Comparison of ENCODE assay signal across 8 cellular contexts in the genomic region with DNA sequence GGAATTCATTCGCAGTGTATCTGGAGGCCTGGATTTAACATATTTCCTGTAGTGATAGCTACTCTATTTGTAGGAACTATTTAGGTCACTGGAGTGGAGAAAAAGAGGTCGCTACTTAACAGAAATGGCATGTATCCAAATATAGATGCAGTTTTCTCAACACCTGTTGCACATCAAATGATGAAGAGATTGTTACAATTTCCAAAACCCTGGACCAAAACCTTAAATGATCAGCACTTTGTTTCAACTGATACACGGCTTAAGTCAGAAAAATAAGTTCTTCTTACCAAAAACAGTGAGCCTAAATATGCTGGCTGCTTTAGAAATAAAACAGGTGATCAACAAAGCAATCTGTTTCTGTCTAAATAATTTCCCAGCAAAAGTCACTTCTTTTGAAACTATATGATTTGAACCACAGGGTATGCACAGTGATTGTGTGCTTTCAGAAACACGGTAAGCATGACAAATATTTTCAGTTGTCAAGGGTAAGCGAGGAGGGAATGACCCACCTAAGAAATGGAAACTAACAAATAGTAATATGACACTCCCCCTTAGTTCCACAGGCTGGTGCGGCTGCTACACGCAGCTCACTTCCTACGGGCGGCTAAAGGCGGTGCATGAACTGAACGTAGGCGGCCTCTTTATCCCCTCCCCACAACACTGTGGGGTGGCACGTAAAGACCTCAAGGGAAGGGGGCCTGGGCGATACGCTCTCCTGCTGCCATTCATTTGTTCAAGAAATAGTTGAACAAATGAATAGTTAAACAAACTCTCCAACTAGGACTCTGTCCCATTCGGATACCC. TPM values are rescaled to one million over a fixed set of nuclear protein-coding genes. Genes with fewer than 3 reads are reported as not detected.
DNase-seq lines count a peak whose midpoint lies in the region; ATAC-seq, FAIRE-seq and TF ChIP-seq lines count a peak whose summit lies in the region.

No MANE protein-coding gene starts in this region.

- peaks cover 17% of the 10 kb centered on the region for H3K36me3 Mint-ChIP-seq in activated CD4-positive, alpha-beta memory T cell treated with anti-CD3 and anti-CD28 coated beads, Interleukin-2, amount 10 ng/mL, durations not matched to agents 7 days and 5 days (ENCODE audit: low read depth)
- H3K36me3 Mint-ChIP-seq in endodermal cell (ENCODE audit: low read depth), result no peaks in the 10 kb centered on the region

- peak overlapping the region; percentile 40 for H3K9ac ChIP-seq in endodermal cell (ENCODE audit: extremely low read depth, low read length, poor library complexity, severe bottlenecking)

- POLR2A ChIA-PET in A549 (lab: Yijun Ruan, JAX), result interaction anchor here (0.6 to 1.8 kb wide), 2 partner anchors 43 to 67 kb away, joined by 4 read pairs; no protein-coding TSS in a partner anchor
- POLR2A ChIA-PET in activated CD4-positive, alpha-beta memory T cell treated with anti-CD3 and anti-CD28 coated beads, Interleukin-2, amount 10 ng/mL, durations not matched to agents 7 days and 5 days (lab: Charles Lee), result interaction anchor here (1.1 to 7.4 kb wide), 6 partner anchors 9 to 198 kb away, joined by 3 to 186 read pairs (median 8); a partner anchor contains a TSS

- H3K9me3 ChIP-seq in A549, result no peaks in the 10 kb centered on the region
- H3K9me3 ChIP-seq in endodermal cell (ENCODE audit: control insufficient read depth, low read length), result no peaks in the 10 kb centered on the region
- H3K9me3 ChIP-seq in mucosa of descending colon, result no peaks in the 10 kb centered on the region

- H3K36me3 ChIP-seq in endodermal cell (ENCODE audit: control insufficient read depth, insufficient read depth, low read length) (no peaks in the 10 kb centered on the region), mucosa of descending colon (ENCODE audit: low read depth) (no peaks in the 10 kb centered on the region)

- peaks cover 6% of the 10 kb centered on the region for H3K27me3 ChIP-seq in endodermal cell (ENCODE audit: control insufficient read depth, insufficient read depth, low read length, poor library complexity, severe bottlenecking)

- peak; percentile 38 to 43 for DNase-seq in A549 (ENCODE audit: low read depth in 1 of 2, low spot score in 1 of 2)
- DNase-seq in NCI-H510A treated with DMSO at 0.1 percent for 48 hours (lab: John Stamatoyannopoulos, UW), result peak; percentile 83
- peak; percentile 78 for DNase-seq in activated CD4-positive, alpha-beta memory T cell treated with anti-CD3 and anti-CD28 coated beads, Interleukin-2, amount 10 ng/mL, durations not matched to agents 7 days and 5 days
- peak; percentile 78 for DNase-seq in endodermal cell
- DNase-seq in mucosa of descending colon, result peak; percentile 63 to 80 (median 67)
- DNase-seq in stimulated activated CD8-positive, alpha-beta memory T cell treated with anti-CD3 and anti-CD28 coated beads, Interleukin-7, amount 100 ng/mL, for 1 hour (ENCODE audit: low read depth in 2 of 2), result peak; percentile 39 to 48

- H3K4me3 ChIP-seq in A549 (peak overlapping the region; percentile 60), endodermal cell (ENCODE audit: low read length) (peak overlapping the region; percentile 96), mucosa of descending colon (peak overlapping the region; percentile 90)

- FAIRE-seq in A549 (lab: Jason Lieb, UNC), result no peak

- no peaks in the 10 kb centered on the region for H3K9me3 Mint-ChIP-seq in activated CD4-positive, alpha-beta memory T cell treated with anti-CD3 and anti-CD28 coated beads, Interleukin-2, amount 10 ng/mL, durations not matched to agents 7 days and 5 days
- H3K9me3 Mint-ChIP-seq in endodermal cell, result no peaks in the 10 kb centered on the region

- WGBS in A549 (ENCODE audit: missing lambda C conversion rate), result 8% methylated on average over 16 of the region's 16 CpGs
- WGBS in endodermal cell (ENCODE audit: insufficient coverage in 1 of 2, insufficient read length in 1 of 2), 2 experiments, result 15 to 33% methylated on average over 4 to 16 of the region's 16 CpGs

- H3K27me3 Mint-ChIP-seq in activated CD4-positive, alpha-beta memory T cell treated with anti-CD3 and anti-CD28 coated beads, Interleukin-2, amount 10 ng/mL, durations not matched to agents 7 days and 5 days, result peaks cover 12% of the 10 kb centered on the region
- peaks cover 2% of the 10 kb centered on the region for H3K27me3 Mint-ChIP-seq in endodermal cell (ENCODE audit: insufficient read depth)

- TF ChIP-seq RAD21 in A549 (conservative IDR thresholded peaks at IDR 0.05 in 1 of 2, IDR thresholded peaks at IDR 0.05 in 1 of 2), result no peak

- no peak for TF ChIP-seq POLR2A in A549 (IDR thresholded peaks at IDR 0.05; ENCODE audit: low read length)

- H3K27ac ChIP-seq in A549 (peak overlapping the region; percentile 82 to 95), endodermal cell (ENCODE audit: low read depth, low read length) (no peak overlapping the region)

- H3K4me1 ChIP-seq in A549 (peaks cover 13% of the 10 kb centered on the region; the same call in 1 of the 3 replicates), endodermal cell (ENCODE audit: control insufficient read depth, insufficient read depth, low read length) (no peaks in the 10 kb centered on the region), mucosa of descending colon (ENCODE audit: low read depth) (peaks cover 18% of the 10 kb centered on the region)

- peak overlapping the region; percentile 82 for H3K4me3 Mint-ChIP-seq in activated CD4-positive, alpha-beta memory T cell treated with anti-CD3 and anti-CD28 coated beads, Interleukin-2, amount 10 ng/mL, durations not matched to agents 7 days and 5 days
- H3K4me3 Mint-ChIP-seq in endodermal cell, result peak overlapping the region; percentile 83

- peaks cover 64% of the 10 kb centered on the region for H3K4me1 Mint-ChIP-seq in activated CD4-positive, alpha-beta memory T cell treated with anti-CD3 and anti-CD28 coated beads, Interleukin-2, amount 10 ng/mL, durations not matched to agents 7 days and 5 days
- peaks cover 24% of the 10 kb centered on the region for H3K4me1 Mint-ChIP-seq in endodermal cell

- CTCF ChIA-PET in A549 (lab: Yijun Ruan, JAX), result interaction anchor here (0.7 to 2.0 kb wide), 6 partner anchors 10 to 113 kb away, joined by 3 to 7 read pairs (median 4); no protein-coding TSS in a partner anchor
- CTCF ChIA-PET in activated CD4-positive, alpha-beta memory T cell treated with anti-CD3 and anti-CD28 coated beads, Interleukin-2, amount 10 ng/mL, durations not matched to agents 7 days and 5 days (lab: Charles Lee), result interaction anchor here (1.7 to 4.7 kb wide), 4 partner anchors 30 to 198 kb away, joined by 6 to 48 read pairs (median 16); a partner anchor contains a TSS

- ATAC-seq in A549 (peak; percentile 59 to 68), GM18519 (IDR thresholded peaks at IDR 0.05; ENCODE audit: low FRiP score, unreplicated experiment) (peak; percentile 38), HG03025 (IDR thresholded peaks at IDR 0.05; ENCODE audit: low FRiP score, unreplicated experiment) (peak; percentile 32), mucosa of descending colon (peak; percentile 45)

- no peak for TF ChIP-seq CTCF in A549 (IDR thresholded peaks at IDR 0.05)
- TF ChIP-seq CTCF in endodermal cell (conservative IDR thresholded peaks at IDR 0.05), result no peak
- TF ChIP-seq CTCF in mucosa of descending colon (IDR thresholded peaks at IDR 0.05), result no peak

- no peak for TF ChIP-seq EP300 in A549 (IDR thresholded peaks at IDR 0.05)

- intact Hi-C loops in mucosa of descending colon (cut with DNase I, micrococcal nuclease), result loop anchor here in 1 of 2 donors (5.0 kb wide), 1 partner anchor 44 kb away; no protein-coding TSS in a partner anchor

- H3K4me2 ChIP-seq in A549, result peak overlapping the region; percentile 70

- H3K27ac Mint-ChIP-seq in activated CD4-positive, alpha-beta memory T cell treated with anti-CD3 and anti-CD28 coated beads, Interleukin-2, amount 10 ng/mL, durations not matched to agents 7 days and 5 days, result peak overlapping the region; percentile 90
- peak overlapping the region; percentile 83 for H3K27ac Mint-ChIP-seq in endodermal cell

TF ChIP-seq in A549, 52 proteins besides CTCF, POLR2A, EP300 and RAD21 (continues in another document):
- no peak for TF ChIP-seq POLR2AphosphoS2 (conservative IDR thresholded peaks at IDR 0.05; ENCODE audit: low read length)
- no peak for TF ChIP-seq KDM5A (IDR thresholded peaks at IDR 0.05)
- TF ChIP-seq FOSB (CRISPR knock-in tag; IDR thresholded peaks at IDR 0.05), result no peak
- TF ChIP-seq EHF (CRISPR knock-in tag; IDR thresholded peaks at IDR 0.05), result no peak
- TF ChIP-seq, protein P1, sequence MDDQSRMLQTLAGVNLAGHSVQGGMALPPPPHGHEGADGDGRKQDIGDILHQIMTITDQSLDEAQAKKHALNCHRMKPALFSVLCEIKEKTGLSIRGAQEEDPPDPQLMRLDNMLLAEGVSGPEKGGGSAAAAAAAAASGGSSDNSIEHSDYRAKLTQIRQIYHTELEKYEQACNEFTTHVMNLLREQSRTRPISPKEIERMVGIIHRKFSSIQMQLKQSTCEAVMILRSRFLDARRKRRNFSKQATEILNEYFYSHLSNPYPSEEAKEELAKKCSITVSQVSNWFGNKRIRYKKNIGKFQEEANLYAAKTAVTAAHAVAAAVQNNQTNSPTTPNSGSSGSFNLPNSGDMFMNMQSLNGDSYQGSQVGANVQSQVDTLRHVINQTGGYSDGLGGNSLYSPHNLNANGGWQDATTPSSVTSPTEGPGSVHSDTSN (IDR thresholded peaks at IDR 0.05), result no peak
- no peak for TF ChIP-seq HEYL (CRISPR knock-in tag; IDR thresholded peaks at IDR 0.05)

RNA-seq across cellular contexts. Expression of a gene that starts 1.1 kb away (rescaled TPM):
- polyA plus RNA-seq in A549 (2011; rRNA removed) (9.0 and 9.3 TPM in 2 replicates), A549 (2017; fragmentation: RNase III; extraction: RNeasy Plus Mini Kit Qiagen cat#74134 plus additional on column Dnase treatment) (8.2 to 9.6 TPM (median 8.9 TPM) in 3 replicates)
- 7.3 and 9.8 TPM in 2 replicates for polyA plus RNA-seq in A549 (2012; cell fraction: cytosol; rRNA removed)
- 7.1 and 7.5 TPM in 2 replicates for polyA plus RNA-seq in A549 (2012; cell fraction: nucleus; rRNA removed)
- polyA minus RNA-seq in A549 (2011; rRNA and poly(A)+ RNA removed), result 14.9 and 15.0 TPM in 2 replicates
- 10 to 100 TPM; 25.0 to 25.3 TPM for total RNA-seq in activated CD4-positive, alpha-beta memory T cell treated with anti-CD3 and anti-CD28 coated beads, Interleukin-2, amount 10 ng/mL, durations not matched to agents 7 days and 5 days
- total RNA-seq in endodermal cell (10 to 100 TPM; 16.9 to 17.3 TPM), mucosa of descending colon (10 to 100 TPM; 26.4 to 39.0 (median 35.0) TPM)
- polyA plus RNA-seq in endodermal cell (2013, experiment 1 of 2), result 6.8 TPM
- 7.0 TPM for polyA plus RNA-seq in endodermal cell (2013, experiment 2 of 2)

RNA-seq across cellular contexts. Expression of a gene that starts 49.6 kb away (rescaled TPM):
- 0.01 TPM in 1 of 2 replicates, not detected in the other for polyA plus RNA-seq in A549 (2011; rRNA removed)
- not detected in 2 replicates for polyA plus RNA-seq in A549 (2012; cell fraction: cytosol; rRNA removed)
- not detected in 2 replicates for polyA plus RNA-seq in A549 (2012; cell fraction: nucleus; rRNA removed)
- polyA plus RNA-seq in A549 (2017; fragmentation: RNase III; extraction: RNeasy Plus Mini Kit Qiagen cat#74134 plus additional on column Dnase treatment), result not detected in 3 replicates
- polyA minus RNA-seq in A549 (2011; rRNA and poly(A)+ RNA removed), result not detected in 2 replicates
- total RNA-seq in activated CD4-positive, alpha-beta memory T cell treated with anti-CD3 and anti-CD28 coated beads, Interleukin-2, amount 10 ng/mL, durations not matched to agents 7 days and 5 days, result not detected
- total RNA-seq in endodermal cell, result not detected
- not detected for polyA plus RNA-seq in endodermal cell (2013, experiment 1 of 2)
- polyA plus RNA-seq in endodermal cell (2013, experiment 2 of 2), result not detected
- under 1 TPM; 0.06 to 0.27 (median 0.09) TPM for total RNA-seq in mucosa of descending colon
